33 cellular contexts compared by ENCODE assay signal in the genomic region with DNA sequence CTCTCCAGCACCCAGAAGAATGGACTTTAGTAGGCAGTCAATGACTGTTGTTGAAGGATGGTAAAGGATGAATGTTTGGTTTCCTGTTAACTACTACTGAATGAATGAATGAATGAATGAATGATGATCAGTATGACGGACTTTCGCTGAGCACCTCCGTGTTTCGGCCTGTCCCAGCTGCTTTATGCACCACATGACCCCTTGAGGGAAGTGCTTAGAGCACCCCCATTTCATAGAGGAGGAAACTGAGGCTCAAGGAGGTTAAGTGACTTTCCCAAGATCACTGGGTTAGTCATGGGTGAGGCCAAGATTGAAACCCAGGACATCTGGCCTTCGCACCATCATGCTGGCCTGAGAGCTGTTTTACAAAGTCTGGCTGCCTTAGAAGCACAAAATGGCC. TPM values are rescaled to one million over a fixed set of nuclear protein-coding genes. Genes with fewer than 3 reads are reported as not detected.
"Had no signal": no experiment of that assay in that cellular context is flagged by ENCODE, and none has a peak within 500 bp of the region (broad histone marks: within the 10 kb centered on the region; RNA-seq: fewer than 3 reads in every experiment).

No MANE protein-coding gene starts in this region.

- H3K4me3 Mint-ChIP-seq: activated CD4-positive, alpha-beta memory T cell treated with anti-CD3 and anti-CD28 coated beads, Interleukin-2, amount 10 ng/mL, durations not matched to agents 7 days and 5 days; activated CD4-positive, alpha-beta T cell treated with anti-CD3 and anti-CD28 coated beads for 36 hours; activated CD4-positive, alpha-beta T cell treated with anti-CD3 and anti-CD28 coated beads, Interleukin-2, amount 10 ng/mL, durations not matched to agents 7 days and 5 days; activated naive CD4-positive, alpha-beta T cell treated with anti-CD3 and anti-CD28 coated beads, Interleukin-2, amount 10 ng/mL, durations not matched to agents 7 days and 5 days; activated naive CD8-positive, alpha-beta T cell; activated T-cell treated with anti-CD3 and anti-CD28 coated beads, Interleukin-2, amount 50 U/mL, for 24 hours; activated T-cell treated with anti-CD3 and anti-CD28 coated beads, Interleukin-2, amount 50 U/mL, for 72 hours; effector memory CD8-positive, alpha-beta T cell had no signal

- H3K4me1 ChIP-seq: foreskin keratinocyte had no signal

- H3K36me3 ChIP-seq: brain microvascular endothelial cell, esophagus muscularis mucosa, gastrocnemius medialis, heart right ventricle had no signal

- H3K36me3 Mint-ChIP-seq: activated naive CD4-positive, alpha-beta T cell treated with anti-CD3 and anti-CD28 coated beads, Interleukin-2, amount 10 ng/mL, durations not matched to agents 7 days and 5 days; activated naive CD8-positive, alpha-beta T cell had no signal

- H3K27me3 Mint-ChIP-seq: activated naive CD8-positive, alpha-beta T cell had no signal

- H3K27ac Mint-ChIP-seq: activated CD4-positive, alpha-beta memory T cell treated with anti-CD3 and anti-CD28 coated beads, Interleukin-2, amount 10 ng/mL, durations not matched to agents 7 days and 5 days; activated CD4-positive, alpha-beta T cell treated with anti-CD3 and anti-CD28 coated beads for 36 hours; activated CD4-positive, alpha-beta T cell treated with anti-CD3 and anti-CD28 coated beads, Interleukin-2, amount 10 ng/mL, durations not matched to agents 7 days and 5 days; activated naive CD4-positive, alpha-beta T cell treated with anti-CD3 and anti-CD28 coated beads, Interleukin-2, amount 10 ng/mL, durations not matched to agents 7 days and 5 days; activated naive CD8-positive, alpha-beta T cell; activated T-cell treated with anti-CD3 and anti-CD28 coated beads, Interleukin-2, amount 50 U/mL, for 24 hours; activated T-cell treated with anti-CD3 and anti-CD28 coated beads, Interleukin-2, amount 50 U/mL, for 72 hours; effector memory CD8-positive, alpha-beta T cell had no signal

- H3K4me1 Mint-ChIP-seq: activated CD4-positive, alpha-beta memory T cell treated with anti-CD3 and anti-CD28 coated beads, Interleukin-2, amount 10 ng/mL, durations not matched to agents 7 days and 5 days; activated CD4-positive, alpha-beta T cell treated with anti-CD3 and anti-CD28 coated beads for 36 hours; activated CD4-positive, alpha-beta T cell treated with anti-CD3 and anti-CD28 coated beads, Interleukin-2, amount 10 ng/mL, durations not matched to agents 7 days and 5 days; activated naive CD4-positive, alpha-beta T cell treated with anti-CD3 and anti-CD28 coated beads, Interleukin-2, amount 10 ng/mL, durations not matched to agents 7 days and 5 days had no signal

- ATAC-seq: activated CD4-positive, alpha-beta T cell treated with anti-CD3 and anti-CD28 coated beads for 36 hours; activated T-cell treated with anti-CD3 and anti-CD28 coated beads, Interleukin-2, amount 50 U/mL, for 72 hours; effector memory CD8-positive, alpha-beta T cell; foreskin keratinocyte; gastrocnemius medialis; heart right ventricle had no signal

- FAIRE-seq: astrocyte, colon had no signal

- H3K27ac ChIP-seq: brain microvascular endothelial cell, esophagus muscularis mucosa, foreskin keratinocyte, gastrocnemius medialis, heart right ventricle had no signal

- H3K9me3 Mint-ChIP-seq: activated CD4-positive, alpha-beta memory T cell treated with anti-CD3 and anti-CD28 coated beads, Interleukin-2, amount 10 ng/mL, durations not matched to agents 7 days and 5 days; activated CD4-positive, alpha-beta T cell treated with anti-CD3 and anti-CD28 coated beads, Interleukin-2, amount 10 ng/mL, durations not matched to agents 7 days and 5 days; activated naive CD4-positive, alpha-beta T cell treated with anti-CD3 and anti-CD28 coated beads, Interleukin-2, amount 10 ng/mL, durations not matched to agents 7 days and 5 days; activated T-cell treated with anti-CD3 and anti-CD28 coated beads, Interleukin-2, amount 50 U/mL, for 24 hours; activated T-cell treated with anti-CD3 and anti-CD28 coated beads, Interleukin-2, amount 50 U/mL, for 72 hours; effector memory CD8-positive, alpha-beta T cell had no signal

- DNase-seq: activated CD4-positive, alpha-beta memory T cell treated with anti-CD3 and anti-CD28 coated beads, Interleukin-2, amount 10 ng/mL, durations not matched to agents 7 days and 5 days; activated CD4-positive, alpha-beta T cell treated with anti-CD3 and anti-CD28 coated beads for 36 hours; activated CD4-positive, alpha-beta T cell treated with anti-CD3 and anti-CD28 coated beads, Interleukin-2, amount 10 ng/mL, durations not matched to agents 7 days and 5 days; activated CD4-positive, alpha-beta T cell treated with anti-CD3 and anti-CD28 coated beads, Interleukin-2, amount 50 U/mL, for 4 hours; activated CD4-positive, CD25-positive, alpha-beta regulatory T cell; activated CD4-positive, CD25-positive, alpha-beta regulatory T cell treated with anti-CD3 and anti-CD28 coated beads, Interleukin-2, amount 50 U/mL, for 72 hours; activated CD8-positive, alpha-beta memory T cell treated with anti-CD3 and anti-CD28 coated beads, Interleukin-2, amount 50 U/mL, for 48 hours; activated gamma-delta T cell; activated naive CD4-positive, alpha-beta T cell; activated naive CD4-positive, alpha-beta T cell treated with anti-CD3 and anti-CD28 coated beads, Interleukin-2, amount 10 ng/mL, durations not matched to agents 7 days and 5 days; activated T-cell treated with anti-CD3 and anti-CD28 coated beads for 4 hours; activated T-cell treated with anti-CD3 and anti-CD28 coated beads, Interleukin-2, amount 50 U/mL, for 24 hours; activated T-cell treated with anti-CD3 and anti-CD28 coated beads, Interleukin-2, amount 50 U/mL, for 72 hours; amniotic stem cell; anterior cingulate cortex; brain microvascular endothelial cell; caudate nucleus; cortex of kidney; dermis blood vessel endothelial cell; effector CD4-positive, alpha-beta T cell; effector memory CD8-positive, alpha-beta T cell; erythroblast; foreskin keratinocyte; gastrocnemius medialis; heart right ventricle; T-helper 2 cell had no signal

- H3K4me3 ChIP-seq: esophagus muscularis mucosa, gastrocnemius medialis, heart right ventricle had no signal

- H3K9me3 ChIP-seq: esophagus muscularis mucosa, gastrocnemius medialis, heart right ventricle had no signal

RNA-seq across cellular contexts. Expression of a gene that starts 6.8 kb away (rescaled TPM):
- total RNA-seq: activated CD4-positive, alpha-beta memory T cell treated with anti-CD3 and anti-CD28 coated beads, Interleukin-2, amount 10 ng/mL, durations not matched to agents 7 days and 5 days; activated CD4-positive, alpha-beta T cell treated with anti-CD3 and anti-CD28 coated beads for 36 hours; activated CD4-positive, alpha-beta T cell treated with anti-CD3 and anti-CD28 coated beads, Interleukin-2, amount 10 ng/mL, durations not matched to agents 7 days and 5 days; activated T-cell treated with anti-CD3 and anti-CD28 coated beads, Interleukin-2, amount 50 U/mL, for 72 hours; astrocyte; chondrocyte; dermis blood vessel endothelial cell; esophagus muscularis mucosa; foreskin keratinocyte; gastrocnemius medialis; heart right ventricle; T-helper 1 cell treated with Interleukin-12 subunit alpha and Interleukin-12 subunit beta and Interleukin-4 antibody, amounts not matched to agents 30 ng/mL and 1 ng/mL, for 36 hours had no signal
- polyA plus RNA-seq: adipose tissue, foreskin keratinocyte, heart right ventricle had no signal

RNA-seq across cellular contexts. Expression of a gene that starts 42.0 kb away (rescaled TPM):
- total RNA-seq: activated CD4-positive, alpha-beta memory T cell treated with anti-CD3 and anti-CD28 coated beads, Interleukin-2, amount 10 ng/mL, durations not matched to agents 7 days and 5 days; activated CD4-positive, alpha-beta T cell treated with anti-CD3 and anti-CD28 coated beads, Interleukin-2, amount 10 ng/mL, durations not matched to agents 7 days and 5 days; astrocyte; chondrocyte; dermis blood vessel endothelial cell; foreskin keratinocyte; gastrocnemius medialis; T-helper 1 cell treated with Interleukin-12 subunit alpha and Interleukin-12 subunit beta and Interleukin-4 antibody, amounts not matched to agents 30 ng/mL and 1 ng/mL, for 36 hours had no signal
- polyA plus RNA-seq: foreskin keratinocyte had no signal
